In genomic region chr22:32676196-32676595, GRCh38 we compare ENCODE assay signal across 16 cellular contexts.
DNase-seq lines count a peak whose midpoint lies in the region; ATAC-seq, FAIRE-seq and TF ChIP-seq lines count a peak whose summit lies in the region.
"Had no signal": no experiment of that assay in that cellular context is flagged by ENCODE, and none has a peak within 500 bp of the region (broad histone marks: within the 10 kb centered on the region; RNA-seq: fewer than 3 reads in every experiment).

No MANE protein-coding gene starts in this region.

- TF ChIP-seq EP300 in HepG2 (IDR thresholded peaks at IDR 0.05; ENCODE audit: low read depth in 2 of 2, low read length in 2 of 2) (no peak), HepG2 (CRISPR knock-in tag; IDR thresholded peaks at IDR 0.05; ENCODE audit: borderline replicate concordance) (no peak), suprapubic skin (IDR thresholded peaks at IDR 0.05) (no peak)

- FAIRE-seq in HepG2 (lab: Jason Lieb, UNC): no peak
- FAIRE-seq: K562 had no signal

- H3K4me1 ChIP-seq in liver (ENCODE audit: control insufficient read depth in 4 of 4, insufficient read depth in 4 of 4, low read length in 3 of 4) (peaks cover 6 to 21% (median 15%) of the 10 kb centered on the region in 4 donors), HepG2 (ENCODE audit: insufficient read depth, low read length) (peaks cover 44% of the 10 kb centered on the region), suprapubic skin (peaks cover 18% of the 10 kb centered on the region)
- H3K4me1 ChIP-seq: Peyer's patch had no signal

- DNase-seq in HepG2 (ENCODE audit: low spot score) (no peak), RWPE1 (ENCODE audit: low spot score) (no peak), left lobe of liver (ENCODE audit: low spot score) (peak; percentile 73), suprapubic skin (ENCODE audit: low spot score in 2 of 2) (no peak), 8988T (no peak), SKM-1 (lab: John Stamatoyannopoulos, UW; ENCODE audit: unreplicated experiment) (no peak), NCI-H1105 treated with DMSO at 0.1 percent for 48 hours (lab: John Stamatoyannopoulos, UW) (no peak)
- DNase-seq: Caco-2, HFFc6, NCI-H1092 treated with DMSO at 0.1 percent for 48 hours, NCI-H1694, NCI-H2227 treated with DMSO at 0.1 percent for 48 hours, NCI-H524 treated with DMSO at 0.1 percent for 48 hours, Peyer's patch had no signal

- H3K36me3 ChIP-seq in liver (ENCODE audit: control insufficient read depth in 4 of 4, insufficient read depth in 3 of 4, low read depth in 1 of 4, low read length in 3 of 4) (no peaks in the 10 kb centered on the region), HepG2 (replicated peaks in 1 of 2; ENCODE audit: control insufficient read depth in 1 of 2, insufficient read depth in 2 of 2, low read length in 2 of 2) (no peaks in the 10 kb centered on the region), suprapubic skin (no peaks in the 10 kb centered on the region)
- H3K36me3 ChIP-seq: Peyer's patch had no signal

- intact Hi-C loops in HepG2 (cut with micrococcal nuclease; ENCODE audit: unreplicated experiment): no loop called here

- in situ Hi-C loops in HepG2 (cut with HindIII; ENCODE audit: extremely low pct_ligation_motif_present, low pct_unique_long_range_greater_than_20kb): no loop called here

- H3K9me3 ChIP-seq in liver (ENCODE audit: control insufficient read depth in 4 of 4, low read length in 3 of 4): no peaks in the 10 kb centered on the region
- H3K9me3 ChIP-seq in HepG2 (ENCODE audit: low read length): no peaks in the 10 kb centered on the region
- no peaks in the 10 kb centered on the region for H3K9me3 ChIP-seq in suprapubic skin
- H3K9me3 ChIP-seq: Caco-2, Peyer's patch had no signal

- 68% methylated on average over 4 of the region's 4 CpGs for WGBS in liver
- WGBS in HepG2 (ENCODE audit: low lambda C conversion rate): 87% methylated on average over 4 of the region's 4 CpGs
- WGBS in suprapubic skin: 51% methylated on average over 4 of the region's 4 CpGs

- no peak for TF ChIP-seq CTCF in liver (IDR thresholded peaks at IDR 0.05; ENCODE audit: low read depth, low read length, missing input control)
- TF ChIP-seq CTCF in HepG2 (CRISPR knock-in tag; IDR thresholded peaks at IDR 0.05): no peak
- TF ChIP-seq CTCF in RWPE1 (conservative IDR thresholded peaks at IDR 0.05; ENCODE audit: low read depth): no peak
- TF ChIP-seq CTCF in suprapubic skin (IDR thresholded peaks at IDR 0.05): no peak

- H3K9ac ChIP-seq in liver (ENCODE audit: low read depth in 1 of 2, low read length in 2 of 2) (no peak overlapping the region), HepG2 (ENCODE audit: insufficient read depth, low read depth, low read length) (no peak overlapping the region)

- H3K27ac ChIP-seq in liver (ENCODE audit: low read depth in 1 of 2, low read length in 2 of 2): no peak overlapping the region
- no peak overlapping the region for H3K27ac ChIP-seq in HepG2 (ENCODE audit: extremely low read length, insufficient read depth, low read length)
- H3K27ac ChIP-seq in RWPE1: peak overlapping the region; percentile 32; the same call in 1 of the 2 replicates
- H3K27ac ChIP-seq in suprapubic skin: no peak overlapping the region
- H3K27ac ChIP-seq: Peyer's patch had no signal

- CTCF ChIA-PET in HepG2 (lab: Yijun Ruan, JAX; ENCODE audit: low intra/inter-chr PET ratio, low total read pairs): no interaction called here
- CTCF ChIA-PET in RWPE1 (lab: Yijun Ruan, JAX): interaction anchor here (0.6 kb wide), 1 partner anchor 310 kb away, joined by 3 read pairs; no protein-coding TSS in a partner anchor

- H3K27me3 ChIP-seq in liver (ENCODE audit: control insufficient read depth in 4 of 4, insufficient read depth in 4 of 4, low read length in 3 of 4): no peaks in the 10 kb centered on the region
- H3K27me3 ChIP-seq in HepG2 (ENCODE audit: control insufficient read depth in 1 of 2, insufficient read depth in 2 of 2, low read length in 2 of 2): no peaks in the 10 kb centered on the region
- no peaks in the 10 kb centered on the region for H3K27me3 ChIP-seq in suprapubic skin
- H3K27me3 ChIP-seq: Peyer's patch had no signal

- TF ChIP-seq RAD21 in liver (IDR thresholded peaks at IDR 0.05) (peak in 1 of 2 donors; percentile 10), HepG2 (CRISPR knock-in tag; IDR thresholded peaks at IDR 0.05) (no peak)

- no peak overlapping the region for H3K4me2 ChIP-seq in HepG2 (ENCODE audit: low read depth, low read length)

- TF ChIP-seq POLR2A in HepG2 (IDR thresholded peaks at IDR 0.05; ENCODE audit: insufficient read depth in 1 of 2, low read depth in 2 of 2, low read length in 2 of 2) (no peak), suprapubic skin (IDR thresholded peaks at IDR 0.05) (no peak)

- H4K20me1 ChIP-seq in HepG2 (ENCODE audit: insufficient read depth, low read length): no peaks in the 10 kb centered on the region

- BruUV-seq in HepG2 (replicated peaks; lab: Mats Ljungman, UMichigan): no TSS peak

- no peak; the same call in 2 of the 3 replicates for ATAC-seq in HepG2
- peak; percentile 80 for ATAC-seq in left lobe of liver
- ATAC-seq: K562 had no signal

- no peaks in the 10 kb centered on the region for H3K79me2 ChIP-seq in HepG2 (ENCODE audit: insufficient read depth, low read length)

- H3K4me3 ChIP-seq in liver (ENCODE audit: low read depth in 1 of 3, low read length in 3 of 3) (no peak overlapping the region), HepG2 (replicated peaks in 1 of 3; ENCODE audit: insufficient read depth in 1 of 3, low read depth in 2 of 3, low read length in 3 of 3) (no peak overlapping the region), suprapubic skin (no peak overlapping the region)
- H3K4me3 ChIP-seq: K562, Peyer's patch had no signal

- H2AFZ ChIP-seq in HepG2 (ENCODE audit: low read length): no peak overlapping the region

- POLR2A ChIA-PET in HepG2 (lab: Yijun Ruan, JAX) (no interaction called here), RWPE1 (lab: Yijun Ruan, JAX; ENCODE audit: low non-redundant PET) (no interaction called here)

TF ChIP-seq in liver, 16 proteins besides CTCF, POLR2A, EP300 and RAD21:
- peak in 1 of 2 donors; percentile 25 for TF ChIP-seq RXRA (IDR thresholded peaks at IDR 0.05)
- TF ChIP-seq FOXA2 (IDR thresholded peaks at IDR 0.05): no peak
- no peak for TF ChIP-seq GABPA (IDR thresholded peaks at IDR 0.05 in 1 of 2, conservative IDR thresholded peaks at IDR 0.05 in 1 of 2)
- peak; percentile 50 to 55 for TF ChIP-seq HNF4A (conservative IDR thresholded peaks at IDR 0.05)
TF ChIP-seq in liver: peak in this region for 2.

TF ChIP-seq in HepG2, 621 proteins besides CTCF, POLR2A, EP300 and RAD21:
- no peak for TF ChIP-seq HOMEZ (CRISPR knock-in tag; IDR thresholded peaks at IDR 0.05; ENCODE audit: low read depth)
- TF ChIP-seq SIX1 (CRISPR knock-in tag; IDR thresholded peaks at IDR 0.05; ENCODE audit: borderline replicate concordance): no peak
- no peak for TF ChIP-seq TFDP1 (CRISPR knock-in tag; IDR thresholded peaks at IDR 0.05; ENCODE audit: borderline replicate concordance)
TF ChIP-seq in HepG2: peak in this region for 0.
